In the genomic region with DNA sequence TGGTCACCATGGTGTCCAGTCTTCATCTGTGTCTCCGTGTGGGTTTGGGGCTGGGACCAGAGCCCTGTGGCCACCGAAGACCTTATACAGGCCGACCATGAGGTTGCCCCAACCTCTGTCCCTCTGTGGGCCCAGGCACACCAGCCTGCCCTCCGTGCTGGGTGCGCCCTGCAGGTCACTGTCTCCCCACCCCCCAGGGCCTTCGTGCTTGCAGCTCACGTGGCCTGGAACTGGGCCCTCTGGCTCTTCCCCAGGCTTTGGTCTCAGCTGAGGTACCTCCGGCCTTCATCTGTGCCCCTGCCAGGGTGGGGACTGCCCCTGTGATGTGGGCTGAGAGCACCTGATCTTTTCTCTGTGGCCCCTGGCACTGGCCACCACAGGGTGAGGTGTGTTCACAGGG, we compare ENCODE assay signal across 16 cellular contexts.
DNase-seq lines count a peak whose midpoint lies in the region; ATAC-seq and TF ChIP-seq lines count a peak whose summit lies in the region.
"Had no signal": no experiment of that assay in that cellular context is flagged by ENCODE, and none has a peak within 500 bp of the region (broad histone marks: within the 10 kb centered on the region; RNA-seq: fewer than 3 reads in every experiment).

No MANE protein-coding gene starts in this region.

- peaks cover 3% of the 10 kb centered on the region; the same call in 1 of the 2 replicates for H3K79me2 ChIP-seq in PC-9 (ENCODE audit: low read depth)

- CTCF ChIA-PET in A673 (lab: Charles Lee): no interaction called here
- CTCF ChIA-PET in activated CD8-positive, alpha-beta memory T cell treated with anti-CD3 and anti-CD28 coated beads, Interleukin-2, amount 10 ng/mL, durations not matched to agents 7 days and 5 days (lab: Charles Lee): no interaction called here
- CTCF ChIA-PET in PC-9 (lab: Charles Lee): no interaction called here

- no peaks in the 10 kb centered on the region for H3K36me3 Mint-ChIP-seq in activated CD8-positive, alpha-beta memory T cell treated with anti-CD3 and anti-CD28 coated beads, Interleukin-2, amount 10 ng/mL, durations not matched to agents 7 days and 5 days

- DNase-seq in A673 (ENCODE audit: low spot score): no peak
- DNase-seq in caudate nucleus (lab: John Stamatoyannopoulos, UW): no peak
- DNase-seq in psoas muscle: peak in 1 of 2 donors; percentile 80
- DNase-seq in OCI-M2 (lab: John Stamatoyannopoulos, UW; ENCODE audit: unreplicated experiment): no peak
- DNase-seq in activated CD8-positive, alpha-beta memory T cell treated with anti-CD3 and anti-CD28 coated beads, Interleukin-2, amount 10 ng/mL, durations not matched to agents 7 days and 5 days: no peak
- DNase-seq in PC-9: no peak
- DNase-seq in HCEC 1CT: no peak
- DNase-seq: GDM1; NCI-H2029; NK-92 treated with Interleukin-12 subunit alpha and Interleukin-12 subunit beta, amount 100 ng/mL, for 24 hours; OCI-M1 had no signal

- no peaks in the 10 kb centered on the region for H3K4me1 Mint-ChIP-seq in activated CD8-positive, alpha-beta memory T cell treated with anti-CD3 and anti-CD28 coated beads, Interleukin-2, amount 10 ng/mL, durations not matched to agents 7 days and 5 days

- no peaks in the 10 kb centered on the region for H3K9me2 ChIP-seq in PC-9 (ENCODE audit: insufficient read depth)

- WGBS in psoas muscle, 3 donors: 40 to 58% (median 55%) methylated on average over 7 to 8 of the region's 8 CpGs

- no peaks in the 10 kb centered on the region for H4K20me1 ChIP-seq in PC-9 (ENCODE audit: insufficient read depth)

- no peaks in the 10 kb centered on the region for H3K9me3 Mint-ChIP-seq in activated CD8-positive, alpha-beta memory T cell treated with anti-CD3 and anti-CD28 coated beads, Interleukin-2, amount 10 ng/mL, durations not matched to agents 7 days and 5 days (ENCODE audit: low read depth)
- H3K9me3 Mint-ChIP-seq: GM23338 had no signal

- H2AFZ ChIP-seq in PC-9: no peak overlapping the region
- H2AFZ ChIP-seq: GM23338 had no signal

- H3K4me1 ChIP-seq in A673 (ENCODE audit: insufficient read depth, low read length, poor library complexity, severe bottlenecking): peaks cover 14% of the 10 kb centered on the region
- peaks cover 69% of the 10 kb centered on the region for H3K4me1 ChIP-seq in psoas muscle
- peaks cover 4% of the 10 kb centered on the region for H3K4me1 ChIP-seq in PC-9 (replicated peaks; ENCODE audit: insufficient read depth)

- no peak overlapping the region for H3K4me2 ChIP-seq in PC-9
- H3K4me2 ChIP-seq: BLaER1 treated with 17β-estradiol and CSF1 and Interleukin-3, amounts not matched to agents 10 nM and 100 nM; GM23338 had no signal

- no peak for TF ChIP-seq CTCF in A673 (conservative IDR thresholded peaks at IDR 0.05; ENCODE audit: low read depth, low read length)
- no peak for TF ChIP-seq CTCF in psoas muscle (IDR thresholded peaks at IDR 0.05)
- TF ChIP-seq CTCF in PC-9 (conservative IDR thresholded peaks at IDR 0.05): no peak

- H3K36me3 ChIP-seq in A673 (ENCODE audit: insufficient read depth, low read length, poor library complexity, severe bottlenecking): peaks cover 23% of the 10 kb centered on the region
- H3K36me3 ChIP-seq in psoas muscle (ENCODE audit: insufficient read depth in 1 of 2, low read depth in 1 of 2): peaks cover 0 to 43% of the 10 kb centered on the region in 2 donors
- H3K36me3 ChIP-seq in PC-9 (ENCODE audit: low read depth): no peaks in the 10 kb centered on the region; the same call in 1 of the 2 replicates

- H3K27ac ChIP-seq in A673 (ENCODE audit: low read depth, low read length, poor library complexity, severe bottlenecking): peak overlapping the region; percentile 42
- H3K27ac ChIP-seq in caudate nucleus (ENCODE audit: low read depth, low read length): peak overlapping the region; percentile 5
- H3K27ac ChIP-seq in layer of hippocampus (ENCODE audit: low read depth, low read length): peak overlapping the region; percentile 42
- peak overlapping the region; percentile 84 for H3K27ac ChIP-seq in psoas muscle
- H3K27ac ChIP-seq in PC-9: no peak overlapping the region

- H3K27me3 Mint-ChIP-seq in activated CD8-positive, alpha-beta memory T cell treated with anti-CD3 and anti-CD28 coated beads, Interleukin-2, amount 10 ng/mL, durations not matched to agents 7 days and 5 days: no peaks in the 10 kb centered on the region

- ATAC-seq in psoas muscle: peak in 3 of 4 donors; percentile 12 to 14 (median 12)
- no peak for ATAC-seq in activated CD8-positive, alpha-beta memory T cell treated with anti-CD3 and anti-CD28 coated beads, Interleukin-2, amount 10 ng/mL, durations not matched to agents 7 days and 5 days
- ATAC-seq: GM12878, GM23338, K562 had no signal

- no peak overlapping the region for H3K27ac Mint-ChIP-seq in activated CD8-positive, alpha-beta memory T cell treated with anti-CD3 and anti-CD28 coated beads, Interleukin-2, amount 10 ng/mL, durations not matched to agents 7 days and 5 days
- H3K27ac Mint-ChIP-seq: GM23338 had no signal

- no peaks in the 10 kb centered on the region for H3K27me3 ChIP-seq in A673 (replicated peaks; ENCODE audit: insufficient read depth, low read depth, low read length, poor library complexity)
- H3K27me3 ChIP-seq in layer of hippocampus (ENCODE audit: control insufficient read depth, insufficient read depth, low read length): no peaks in the 10 kb centered on the region
- no peaks in the 10 kb centered on the region for H3K27me3 ChIP-seq in psoas muscle (ENCODE audit: insufficient read depth in 3 of 3, low read length in 2 of 3)
- no peaks in the 10 kb centered on the region for H3K27me3 ChIP-seq in PC-9 (ENCODE audit: insufficient read depth, low read depth)
- H3K27me3 ChIP-seq: BLaER1 treated with 17β-estradiol and CSF1 and Interleukin-3, amounts not matched to agents 10 nM and 100 nM had no signal

- BruUV-seq in A673 (replicated peaks; lab: Mats Ljungman, UMichigan) (no TSS peak), PC-9 (replicated peaks; lab: Mats Ljungman, UMichigan) (no TSS peak)

- POLR2A ChIA-PET in A673 (lab: Charles Lee; ENCODE audit: low non-redundant PET) (no interaction called here), PC-9 (lab: Charles Lee; ENCODE audit: unreplicated experiment) (no interaction called here)

- intact Hi-C loops in A673 (cut with micrococcal nuclease; ENCODE audit: unreplicated experiment): no loop called here
- intact Hi-C loops in psoas muscle (cut with DNase I): no loop called here
- intact Hi-C loops in PC-9 (cut with micrococcal nuclease; ENCODE audit: unreplicated experiment): no loop called here

- H3F3A ChIP-seq in PC-9 (ENCODE audit: insufficient read depth, low read depth): no peaks in the 10 kb centered on the region; the same call in 1 of the 2 replicates

- no peak overlapping the region for H3K4me3 Mint-ChIP-seq in activated CD8-positive, alpha-beta memory T cell treated with anti-CD3 and anti-CD28 coated beads, Interleukin-2, amount 10 ng/mL, durations not matched to agents 7 days and 5 days
- H3K4me3 Mint-ChIP-seq: GM23338 had no signal

- H3K4me3 ChIP-seq in A673 (ENCODE audit: low read depth, low read length, poor library complexity, severe bottlenecking) (no peak overlapping the region), psoas muscle (no peak overlapping the region), PC-9 (no peak overlapping the region)
- H3K4me3 ChIP-seq: BLaER1 treated with 17β-estradiol and CSF1 and Interleukin-3, amounts not matched to agents 10 nM and 100 nM; GM12878; GM23338; K562 had no signal

- H3K9me3 ChIP-seq in A673 (ENCODE audit: low read depth, low read length, poor library complexity, severe bottlenecking) (no peaks in the 10 kb centered on the region), psoas muscle (no peaks in the 10 kb centered on the region), PC-9 (ENCODE audit: insufficient read depth, low read depth) (no peaks in the 10 kb centered on the region)
- H3K9me3 ChIP-seq: BLaER1 treated with 17β-estradiol and CSF1 and Interleukin-3, amounts not matched to agents 10 nM and 100 nM had no signal
